Comparison of ENCODE assay signal across 2 cellular contexts in the genomic region with DNA sequence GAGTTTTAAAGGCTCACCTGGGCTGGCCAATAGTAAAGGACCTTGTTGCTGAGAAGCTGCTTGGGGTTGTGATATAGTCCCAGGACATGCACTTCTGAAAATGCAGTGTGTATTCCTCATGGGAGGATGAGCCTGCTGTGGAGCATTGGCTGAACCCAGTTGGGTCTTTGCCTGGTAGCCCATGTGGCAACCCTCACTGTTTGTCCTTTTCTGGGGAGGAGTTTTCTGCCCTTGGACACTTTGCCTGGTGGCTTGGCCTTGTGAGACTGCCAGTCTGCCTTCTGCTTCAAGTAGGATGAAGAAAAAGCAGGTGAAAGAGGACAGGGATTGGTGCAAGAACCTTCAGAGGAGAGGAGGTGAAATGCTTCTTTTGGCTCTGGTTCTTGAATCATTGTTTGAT.
TF ChIP-seq lines count a peak whose summit lies in the region.

No MANE protein-coding gene starts in this region.

TF ChIP-seq in IMR-90, 13 proteins besides CTCF, POLR2A, EP300 and RAD21:
- TF ChIP-seq CHD1 (IDR thresholded peaks at IDR 0.05; ENCODE audit: low read depth, low read length): no peak
- TF ChIP-seq, protein P1, sequence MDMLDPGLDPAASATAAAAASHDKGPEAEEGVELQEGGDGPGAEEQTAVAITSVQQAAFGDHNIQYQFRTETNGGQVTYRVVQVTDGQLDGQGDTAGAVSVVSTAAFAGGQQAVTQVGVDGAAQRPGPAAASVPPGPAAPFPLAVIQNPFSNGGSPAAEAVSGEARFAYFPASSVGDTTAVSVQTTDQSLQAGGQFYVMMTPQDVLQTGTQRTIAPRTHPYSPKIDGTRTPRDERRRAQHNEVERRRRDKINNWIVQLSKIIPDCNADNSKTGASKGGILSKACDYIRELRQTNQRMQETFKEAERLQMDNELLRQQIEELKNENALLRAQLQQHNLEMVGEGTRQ (IDR thresholded peaks at IDR 0.05; ENCODE audit: low read depth, low read length): no peak
- TF ChIP-seq, protein P2, sequence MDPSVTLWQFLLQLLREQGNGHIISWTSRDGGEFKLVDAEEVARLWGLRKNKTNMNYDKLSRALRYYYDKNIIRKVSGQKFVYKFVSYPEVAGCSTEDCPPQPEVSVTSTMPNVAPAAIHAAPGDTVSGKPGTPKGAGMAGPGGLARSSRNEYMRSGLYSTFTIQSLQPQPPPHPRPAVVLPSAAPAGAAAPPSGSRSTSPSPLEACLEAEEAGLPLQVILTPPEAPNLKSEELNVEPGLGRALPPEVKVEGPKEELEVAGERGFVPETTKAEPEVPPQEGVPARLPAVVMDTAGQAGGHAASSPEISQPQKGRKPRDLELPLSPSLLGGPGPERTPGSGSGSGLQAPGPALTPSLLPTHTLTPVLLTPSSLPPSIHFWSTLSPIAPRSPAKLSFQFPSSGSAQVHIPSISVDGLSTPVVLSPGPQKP (IDR thresholded peaks at IDR 0.05; ENCODE audit: borderline replicate concordance, low read depth, low read length): no peak

TF ChIP-seq in GM23338, 12 proteins besides CTCF, POLR2A, EP300 and RAD21:
- TF ChIP-seq ZNF331 (CRISPR knock-in tag; IDR thresholded peaks at IDR 0.05; ENCODE audit: low read depth): no peak
- no peak for TF ChIP-seq EZH2 (IDR thresholded peaks at IDR 0.05; ENCODE audit: low read depth, unreplicated experiment)
- TF ChIP-seq, protein P3, sequence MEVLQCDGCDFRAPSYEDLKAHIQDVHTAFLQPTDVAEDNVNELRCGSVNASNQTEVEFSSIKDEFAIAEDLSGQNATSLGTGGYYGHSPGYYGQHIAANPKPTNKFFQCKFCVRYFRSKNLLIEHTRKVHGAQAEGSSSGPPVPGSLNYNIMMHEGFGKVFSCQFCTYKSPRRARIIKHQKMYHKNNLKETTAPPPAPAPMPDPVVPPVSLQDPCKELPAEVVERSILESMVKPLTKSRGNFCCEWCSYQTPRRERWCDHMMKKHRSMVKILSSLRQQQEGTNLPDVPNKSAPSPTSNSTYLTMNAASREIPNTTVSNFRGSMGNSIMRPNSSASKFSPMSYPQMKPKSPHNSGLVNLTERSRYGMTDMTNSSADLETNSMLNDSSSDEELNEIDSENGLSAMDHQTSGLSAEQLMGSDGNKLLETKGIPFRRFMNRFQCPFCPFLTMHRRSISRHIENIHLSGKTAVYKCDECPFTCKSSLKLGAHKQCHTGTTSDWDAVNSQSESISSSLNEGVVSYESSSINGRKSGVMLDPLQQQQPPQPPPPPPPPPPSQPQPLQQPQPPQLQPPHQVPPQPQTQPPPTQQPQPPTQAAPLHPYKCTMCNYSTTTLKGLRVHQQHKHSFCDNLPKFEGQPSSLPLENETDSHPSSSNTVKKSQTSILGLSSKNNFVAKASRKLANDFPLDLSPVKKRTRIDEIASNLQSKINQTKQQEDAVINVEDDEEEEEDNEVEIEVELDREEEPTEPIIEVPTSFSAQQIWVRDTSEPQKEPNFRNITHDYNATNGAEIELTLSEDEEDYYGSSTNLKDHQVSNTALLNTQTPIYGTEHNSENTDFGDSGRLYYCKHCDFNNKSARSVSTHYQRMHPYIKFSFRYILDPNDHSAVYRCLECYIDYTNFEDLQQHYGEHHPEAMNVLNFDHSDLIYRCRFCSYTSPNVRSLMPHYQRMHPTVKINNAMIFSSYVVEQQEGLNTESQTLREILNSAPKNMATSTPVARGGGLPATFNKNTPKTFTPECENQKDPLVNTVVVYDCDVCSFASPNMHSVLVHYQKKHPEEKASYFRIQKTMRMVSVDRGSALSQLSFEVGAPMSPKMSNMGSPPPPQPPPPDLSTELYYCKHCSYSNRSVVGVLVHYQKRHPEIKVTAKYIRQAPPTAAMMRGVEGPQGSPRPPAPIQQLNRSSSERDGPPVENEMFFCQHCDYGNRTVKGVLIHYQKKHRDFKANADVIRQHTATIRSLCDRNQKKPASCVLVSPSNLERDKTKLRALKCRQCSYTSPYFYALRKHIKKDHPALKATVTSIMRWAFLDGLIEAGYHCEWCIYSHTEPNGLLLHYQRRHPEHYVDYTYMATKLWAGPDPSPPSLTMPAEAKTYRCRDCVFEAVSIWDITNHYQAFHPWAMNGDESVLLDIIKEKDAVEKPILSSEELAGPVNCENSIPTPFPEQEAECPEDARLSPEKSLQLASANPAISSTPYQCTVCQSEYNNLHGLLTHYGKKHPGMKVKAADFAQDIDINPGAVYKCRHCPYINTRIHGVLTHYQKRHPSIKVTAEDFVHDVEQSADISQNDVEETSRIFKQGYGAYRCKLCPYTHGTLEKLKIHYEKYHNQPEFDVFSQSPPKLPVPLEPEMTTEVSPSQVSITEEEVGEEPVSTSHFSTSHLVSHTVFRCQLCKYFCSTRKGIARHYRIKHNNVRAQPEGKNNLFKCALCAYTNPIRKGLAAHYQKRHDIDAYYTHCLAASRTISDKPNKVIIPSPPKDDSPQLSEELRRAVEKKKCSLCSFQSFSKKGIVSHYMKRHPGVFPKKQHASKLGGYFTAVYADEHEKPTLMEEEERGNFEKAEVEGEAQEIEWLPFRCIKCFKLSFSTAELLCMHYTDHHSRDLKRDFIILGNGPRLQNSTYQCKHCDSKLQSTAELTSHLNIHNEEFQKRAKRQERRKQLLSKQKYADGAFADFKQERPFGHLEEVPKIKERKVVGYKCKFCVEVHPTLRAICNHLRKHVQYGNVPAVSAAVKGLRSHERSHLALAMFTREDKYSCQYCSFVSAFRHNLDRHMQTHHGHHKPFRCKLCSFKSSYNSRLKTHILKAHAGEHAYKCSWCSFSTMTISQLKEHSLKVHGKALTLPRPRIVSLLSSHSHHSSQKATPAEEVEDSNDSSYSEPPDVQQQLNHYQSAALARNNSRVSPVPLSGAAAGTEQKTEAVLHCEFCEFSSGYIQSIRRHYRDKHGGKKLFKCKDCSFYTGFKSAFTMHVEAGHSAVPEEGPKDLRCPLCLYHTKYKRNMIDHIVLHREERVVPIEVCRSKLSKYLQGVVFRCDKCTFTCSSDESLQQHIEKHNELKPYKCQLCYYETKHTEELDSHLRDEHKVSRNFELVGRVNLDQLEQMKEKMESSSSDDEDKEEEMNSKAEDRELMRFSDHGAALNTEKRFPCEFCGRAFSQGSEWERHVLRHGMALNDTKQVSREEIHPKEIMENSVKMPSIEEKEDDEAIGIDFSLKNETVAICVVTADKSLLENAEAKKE (CRISPR knock-in tag; IDR thresholded peaks at IDR 0.05): no peak
- TF ChIP-seq, protein P4, sequence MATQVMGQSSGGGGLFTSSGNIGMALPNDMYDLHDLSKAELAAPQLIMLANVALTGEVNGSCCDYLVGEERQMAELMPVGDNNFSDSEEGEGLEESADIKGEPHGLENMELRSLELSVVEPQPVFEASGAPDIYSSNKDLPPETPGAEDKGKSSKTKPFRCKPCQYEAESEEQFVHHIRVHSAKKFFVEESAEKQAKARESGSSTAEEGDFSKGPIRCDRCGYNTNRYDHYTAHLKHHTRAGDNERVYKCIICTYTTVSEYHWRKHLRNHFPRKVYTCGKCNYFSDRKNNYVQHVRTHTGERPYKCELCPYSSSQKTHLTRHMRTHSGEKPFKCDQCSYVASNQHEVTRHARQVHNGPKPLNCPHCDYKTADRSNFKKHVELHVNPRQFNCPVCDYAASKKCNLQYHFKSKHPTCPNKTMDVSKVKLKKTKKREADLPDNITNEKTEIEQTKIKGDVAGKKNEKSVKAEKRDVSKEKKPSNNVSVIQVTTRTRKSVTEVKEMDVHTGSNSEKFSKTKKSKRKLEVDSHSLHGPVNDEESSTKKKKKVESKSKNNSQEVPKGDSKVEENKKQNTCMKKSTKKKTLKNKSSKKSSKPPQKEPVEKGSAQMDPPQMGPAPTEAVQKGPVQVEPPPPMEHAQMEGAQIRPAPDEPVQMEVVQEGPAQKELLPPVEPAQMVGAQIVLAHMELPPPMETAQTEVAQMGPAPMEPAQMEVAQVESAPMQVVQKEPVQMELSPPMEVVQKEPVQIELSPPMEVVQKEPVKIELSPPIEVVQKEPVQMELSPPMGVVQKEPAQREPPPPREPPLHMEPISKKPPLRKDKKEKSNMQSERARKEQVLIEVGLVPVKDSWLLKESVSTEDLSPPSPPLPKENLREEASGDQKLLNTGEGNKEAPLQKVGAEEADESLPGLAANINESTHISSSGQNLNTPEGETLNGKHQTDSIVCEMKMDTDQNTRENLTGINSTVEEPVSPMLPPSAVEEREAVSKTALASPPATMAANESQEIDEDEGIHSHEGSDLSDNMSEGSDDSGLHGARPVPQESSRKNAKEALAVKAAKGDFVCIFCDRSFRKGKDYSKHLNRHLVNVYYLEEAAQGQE (IDR thresholded peaks at IDR 0.05; ENCODE audit: unreplicated experiment): no peak
- TF ChIP-seq EZH2phosphoT487 (IDR thresholded peaks at IDR 0.05; ENCODE audit: unreplicated experiment): no peak
